11 cellular contexts compared by ENCODE assay signal in genomic region chr18:77096936-77097886, GRCh38. TPM values are rescaled to one million over a fixed set of nuclear protein-coding genes. Genes with fewer than 3 reads are reported as not detected.
DNase-seq lines count a peak whose midpoint lies in the region; ATAC-seq and TF ChIP-seq lines count a peak whose summit lies in the region.
"Had no signal": no experiment of that assay in that cellular context is flagged by ENCODE, and none has a peak within 500 bp of the region (broad histone marks: within the 10 kb centered on the region; RNA-seq: fewer than 3 reads in every experiment).

No MANE protein-coding gene starts in this region.

- ATAC-seq in heart left ventricle (no peak), GM19397 (IDR thresholded peaks at IDR 0.05; ENCODE audit: unreplicated experiment) (no peak)

- no peak overlapping the region; the same call in 1 of the 2 replicates for H3K9ac ChIP-seq in OCI-LY1 (ENCODE audit: low read length)

- WGBS in heart left ventricle, 4 donors: 52 to 65% (median 58%) methylated on average over 11 of the region's 11 CpGs

- H3K9me3 ChIP-seq in heart left ventricle (no peaks in the 10 kb centered on the region), OCI-LY1 (ENCODE audit: low read length) (no peaks in the 10 kb centered on the region), vagina (no peaks in the 10 kb centered on the region)

- no peak overlapping the region for H3K4me3 ChIP-seq in heart left ventricle
- H3K4me3 ChIP-seq in OCI-LY1 (ENCODE audit: low read depth, low read length, poor library complexity, severe bottlenecking): no peak overlapping the region
- H3K4me3 ChIP-seq in vagina: no peak overlapping the region

- intact Hi-C loops in heart left ventricle (cut with DNase I): no loop called here
- intact Hi-C loops in cardiac septum (cut with DNase I): no loop called here
- intact Hi-C loops in vagina (cut with DNase I): no loop called here

- H3K4me1 ChIP-seq in heart left ventricle (peaks cover 0 to 74% (median 45%) of the 10 kb centered on the region in 12 donors), OCI-LY1 (ENCODE audit: insufficient read depth, low read length, severe bottlenecking) (peaks cover 91% of the 10 kb centered on the region), vagina (peaks cover 70% of the 10 kb centered on the region)

- H4K20me1 ChIP-seq in OCI-LY1 (ENCODE audit: insufficient read depth, low read length): no peaks in the 10 kb centered on the region

- peaks cover 11% of the 10 kb centered on the region for H3F3A ChIP-seq in OCI-LY1 (ENCODE audit: insufficient read depth, low read length)

- H3K36me3 ChIP-seq in heart left ventricle (peaks cover 0 to 4% (median 0%) of the 10 kb centered on the region in 9 donors), OCI-LY1 (ENCODE audit: insufficient read depth, low read length) (peaks cover 44% of the 10 kb centered on the region), vagina (no peaks in the 10 kb centered on the region)

- H3K4me2 ChIP-seq in OCI-LY1 (ENCODE audit: low read length): no peak overlapping the region; the same call in 1 of the 2 replicates

- H3K27me3 ChIP-seq in heart left ventricle (no peaks in the 10 kb centered on the region), OCI-LY1 (ENCODE audit: insufficient read depth, low read length) (no peaks in the 10 kb centered on the region), vagina (no peaks in the 10 kb centered on the region)

- DNase-seq in heart left ventricle (no peak), cardiac septum (ENCODE audit: low spot score) (no peak), iPS-NIHi7 (ENCODE audit: extremely low spot score) (peak; percentile 70), vagina (ENCODE audit: extremely low spot score in 2 of 2) (no peak), CD1c-positive myeloid dendritic cell (ENCODE audit: extremely low spot score) (no peak)
- no peak for DNase-seq in stimulated activated CD4-positive, alpha-beta T cell treated with anti-CD3 and anti-CD28 coated beads, Interleukin-4, amount 100 ng/mL, for 4 hours
- DNase-seq: C1 segment of cervical spinal cord, HFFc6, left ventricle myocardium superior had no signal

- no peaks in the 10 kb centered on the region for H3K9me2 ChIP-seq in OCI-LY1 (ENCODE audit: low read depth, low read length)

- H3K27ac ChIP-seq in heart left ventricle (peak overlapping the region in 7 of 12 donors; percentile 8 to 73 (median 56)), OCI-LY1 (ENCODE audit: low read depth, low read length, poor library complexity, severe bottlenecking) (peak overlapping the region; percentile 98), vagina (peak overlapping the region; percentile 65)

- no peak for TF ChIP-seq POLR2A in heart left ventricle (IDR thresholded peaks at IDR 0.05)
- TF ChIP-seq POLR2A in vagina (IDR thresholded peaks at IDR 0.05): no peak

- H2AFZ ChIP-seq in OCI-LY1 (ENCODE audit: low read length): no peak overlapping the region

- no peaks in the 10 kb centered on the region for H3K79me2 ChIP-seq in OCI-LY1 (ENCODE audit: insufficient read depth, low read length)

- TF ChIP-seq CTCF in heart left ventricle (IDR thresholded peaks at IDR 0.05): no peak
- TF ChIP-seq CTCF in OCI-LY1 (IDR thresholded peaks at IDR 0.05; ENCODE audit: low read length): no peak
- TF ChIP-seq CTCF in vagina (IDR thresholded peaks at IDR 0.05): no peak

RNA-seq across cellular contexts. Expression of gene MBP, which starts 35.4 kb away (rescaled TPM):
- total RNA-seq in heart left ventricle (10 to 100 TPM; 15.8 to 93.0 (median 38.8) TPM), cardiac septum (37.7 TPM), vagina (33.6 TPM)
- 10 to 100 TPM in 1 of 2 donors, 1 to 10 TPM in 1; 7.7 to 11.3 TPM for polyA plus RNA-seq in heart left ventricle
